ENCODE assay signal across 13 cellular contexts in genomic region chr12:77047341-77048202, GRCh38. TPM values are rescaled to one million over a fixed set of nuclear protein-coding genes. Genes with fewer than 3 reads are reported as not detected.
DNase-seq lines count a peak whose midpoint lies in the region; ATAC-seq and TF ChIP-seq lines count a peak whose summit lies in the region.
"Had no signal": no experiment of that assay in that cellular context is flagged by ENCODE, and none has a peak within 500 bp of the region (broad histone marks: within the 10 kb centered on the region; RNA-seq: fewer than 3 reads in every experiment).

No MANE protein-coding gene starts in this region.

- H3K4me2 ChIP-seq in SK-N-SH: no peak overlapping the region

- no peak for TF ChIP-seq POLR2A in gastrocnemius medialis (IDR thresholded peaks at IDR 0.05)

- DNase-seq in SK-N-SH (no peak), WTC11 (ENCODE audit: low spot score) (no peak), foreskin keratinocyte (no peak), left lung (no peak), HPDE6-E6E7 (ENCODE audit: extremely low spot score) (no peak), gastrocnemius medialis (no peak)
- no peak for DNase-seq in stimulated activated naive CD4-positive, alpha-beta T cell treated with Interleukin-2 at 50 U/mL for 16 hours (lab: John Stamatoyannopoulos, UW)
- DNase-seq: activated effector memory CD4-positive, alpha-beta T cell treated with anti-CD3 and anti-CD28 coated beads, Interleukin-2, amount 50 U/mL, for 16 hours; DMS153; NCI-H1048; RPMI8226; small intestine had no signal

- H3K9ac ChIP-seq in SK-N-SH: no peak overlapping the region

- no peaks in the 10 kb centered on the region for H4K20me1 ChIP-seq in SK-N-SH (ENCODE audit: insufficient read depth)

- H3K27ac ChIP-seq in SK-N-SH (ENCODE audit: low read depth in 2 of 2, low read length in 1 of 2) (peak overlapping the region in 1 of 2 experiments; percentile 28; a peak in 1 of 4 replicates), foreskin keratinocyte (no peak overlapping the region), left lung (no peak overlapping the region), gastrocnemius medialis (no peak overlapping the region)

- ATAC-seq in SK-N-SH treated with all-trans-retinoic acid at 6 μM for 48 hours: no peak; the same call in 1 of the 3 replicates
- 0 out of 2 replicates have a peak, but pooled peaks have one; percentile 24 for ATAC-seq in WTC11
- ATAC-seq in foreskin keratinocyte: peak; percentile 29
- ATAC-seq in left lung: no peak
- ATAC-seq in gastrocnemius medialis: no peak

- H3K4me3 ChIP-seq in SK-N-SH (ENCODE audit: low read depth in 2 of 2, low read length in 1 of 2) (no peak overlapping the region), left lung (no peak overlapping the region), gastrocnemius medialis (no peak overlapping the region)

- no peaks in the 10 kb centered on the region for H3K9me2 ChIP-seq in SK-N-SH

- 85% methylated on average over 6 of the region's 6 CpGs for WGBS in SK-N-SH (ENCODE audit: low lambda C conversion rate)

- no peaks in the 10 kb centered on the region for H3K4me1 Mint-ChIP-seq in WTC11

- CTCF ChIA-PET in SK-N-SH (lab: Yijun Ruan, JAX): interaction anchor here (0.6 to 4.8 kb wide), 8 partner anchors 9 to 414 kb away, joined by 3 to 20 read pairs (median 4); no protein-coding TSS in a partner anchor
- CTCF ChIA-PET in WTC11 (lab: Charles Lee): no interaction called here

- no peaks in the 10 kb centered on the region for H3K9me3 Mint-ChIP-seq in WTC11

- TF ChIP-seq RAD21 in SK-N-SH (IDR thresholded peaks at IDR 0.05; ENCODE audit: low read length): peak; percentile 33; the same call in 1 of the 2 replicates

- no peaks in the 10 kb centered on the region for H3K27me3 ChIP-seq in SK-N-SH (ENCODE audit: insufficient read depth)
- no peaks in the 10 kb centered on the region for H3K27me3 ChIP-seq in foreskin keratinocyte
- no peaks in the 10 kb centered on the region for H3K27me3 ChIP-seq in left lung
- H3K27me3 ChIP-seq in gastrocnemius medialis: no peaks in the 10 kb centered on the region

- H3F3A ChIP-seq in SK-N-SH (replicated peaks; ENCODE audit: insufficient read depth): peaks cover 14% of the 10 kb centered on the region

- no peak overlapping the region for H3K4me3 Mint-ChIP-seq in WTC11

- TF ChIP-seq CTCF in SK-N-SH (IDR thresholded peaks at IDR 0.05) (peak; percentile 29), WTC11 (IDR thresholded peaks at IDR 0.05) (no peak), foreskin keratinocyte (conservative IDR thresholded peaks at IDR 0.05) (peak; percentile 38), left lung (IDR thresholded peaks at IDR 0.05) (no peak), gastrocnemius medialis (IDR thresholded peaks at IDR 0.05 in 4 of 5, conservative IDR thresholded peaks at IDR 0.05 in 1 of 5) (no peak)

- peaks cover 52 to 94% of the 10 kb centered on the region in 2 experiments for H3K36me3 ChIP-seq in SK-N-SH (replicated peaks in 1 of 2; ENCODE audit: control insufficient read depth in 1 of 2, insufficient read depth in 2 of 2, low read length in 1 of 2)
- peaks cover 0 to 4% of the 10 kb centered on the region in 2 donors for H3K36me3 ChIP-seq in left lung
- H3K36me3 ChIP-seq in gastrocnemius medialis: no peaks in the 10 kb centered on the region

- peaks cover 66% of the 10 kb centered on the region for H3K36me3 Mint-ChIP-seq in WTC11

- H3K9me3 ChIP-seq in SK-N-SH: no peaks in the 10 kb centered on the region
- H3K9me3 ChIP-seq in left lung: no peaks in the 10 kb centered on the region
- H3K9me3 ChIP-seq in gastrocnemius medialis: no peaks in the 10 kb centered on the region

- TF ChIP-seq EP300 in SK-N-SH (IDR thresholded peaks at IDR 0.05; ENCODE audit: borderline replicate concordance in 1 of 2, low read depth in 1 of 2, low read length in 1 of 2): no peak

- no peak overlapping the region for H3K27ac Mint-ChIP-seq in WTC11

- POLR2A ChIA-PET in SK-N-SH (lab: Yijun Ruan, JAX) (no interaction called here), WTC11 (lab: Charles Lee) (interaction anchor here (0.7 kb wide), 1 partner anchor 25 kb away, joined by 3 read pairs; no protein-coding TSS in a partner anchor)

- peaks cover 86% of the 10 kb centered on the region for H3K79me2 ChIP-seq in SK-N-SH (ENCODE audit: insufficient read depth)

- H2AFZ ChIP-seq in SK-N-SH (ENCODE audit: low read depth): no peak overlapping the region

- peaks cover 0 to 28% of the 10 kb centered on the region in 2 experiments; a peak in 3 of 4 replicates for H3K4me1 ChIP-seq in SK-N-SH (ENCODE audit: control insufficient read depth in 1 of 2, insufficient read depth in 2 of 2, low read depth in 1 of 2, low read length in 1 of 2)
- no peaks in the 10 kb centered on the region for H3K4me1 ChIP-seq in foreskin keratinocyte
- H3K4me1 ChIP-seq in left lung: no peaks in the 10 kb centered on the region
- no peaks in the 10 kb centered on the region for H3K4me1 ChIP-seq in gastrocnemius medialis

- in situ Hi-C loops in gastrocnemius medialis (cut with MboI; ENCODE audit: low sequenced_read_pairs in 4 of 4): no loop called here

- intact Hi-C loops in left lung (cut with DNase I) (no loop called here), gastrocnemius medialis (cut with DNase I; ENCODE audit: low total_unique reads) (no loop called here)

- no peaks in the 10 kb centered on the region for H3K27me3 Mint-ChIP-seq in WTC11 (ENCODE audit: low read depth)

TF ChIP-seq in SK-N-SH, 30 proteins besides CTCF, POLR2A, EP300 and RAD21 (continues in another document):
- no peak for TF ChIP-seq ZBTB33 (IDR thresholded peaks at IDR 0.05; ENCODE audit: borderline replicate concordance, low read depth)
- TF ChIP-seq GABPA (IDR thresholded peaks at IDR 0.05; ENCODE audit: low read depth): no peak
- TF ChIP-seq TAF1 (IDR thresholded peaks at IDR 0.05; ENCODE audit: borderline replicate concordance, low read depth, low read length): no peak

TF ChIP-seq in SK-N-SH treated with all-trans-retinoic acid at 6 μM for 48 hours, 23 proteins besides CTCF, POLR2A, EP300 and RAD21 (continues in another document):
- no peak for TF ChIP-seq CSDC2 (CRISPR knock-in tag; IDR thresholded peaks at IDR 0.05)
- TF ChIP-seq ZNF8 (CRISPR knock-in tag; IDR thresholded peaks at IDR 0.05): no peak
- no peak for TF ChIP-seq BACH2 (CRISPR knock-in tag; IDR thresholded peaks at IDR 0.05; ENCODE audit: borderline replicate concordance)
- TF ChIP-seq, protein P1, sequence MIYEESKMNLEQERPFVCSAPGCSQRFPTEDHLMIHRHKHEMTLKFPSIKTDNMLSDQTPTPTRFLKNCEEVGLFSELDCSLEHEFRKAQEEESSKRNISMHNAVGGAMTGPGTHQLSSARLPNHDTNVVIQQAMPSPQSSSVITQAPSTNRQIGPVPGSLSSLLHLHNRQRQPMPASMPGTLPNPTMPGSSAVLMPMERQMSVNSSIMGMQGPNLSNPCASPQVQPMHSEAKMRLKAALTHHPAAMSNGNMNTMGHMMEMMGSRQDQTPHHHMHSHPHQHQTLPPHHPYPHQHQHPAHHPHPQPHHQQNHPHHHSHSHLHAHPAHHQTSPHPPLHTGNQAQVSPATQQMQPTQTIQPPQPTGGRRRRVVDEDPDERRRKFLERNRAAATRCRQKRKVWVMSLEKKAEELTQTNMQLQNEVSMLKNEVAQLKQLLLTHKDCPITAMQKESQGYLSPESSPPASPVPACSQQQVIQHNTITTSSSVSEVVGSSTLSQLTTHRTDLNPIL (CRISPR knock-in tag; IDR thresholded peaks at IDR 0.05; ENCODE audit: low read depth): no peak
- no peak for TF ChIP-seq OSR1 (CRISPR knock-in tag; IDR thresholded peaks at IDR 0.05)
- no peak for TF ChIP-seq ESRRG (CRISPR knock-in tag; IDR thresholded peaks at IDR 0.05)
- TF ChIP-seq ARNTL (CRISPR knock-in tag; IDR thresholded peaks at IDR 0.05; ENCODE audit: borderline replicate concordance, low read depth): no peak
- TF ChIP-seq ZNF70 (CRISPR knock-in tag; IDR thresholded peaks at IDR 0.05): no peak
- TF ChIP-seq ZFP3 (CRISPR knock-in tag; IDR thresholded peaks at IDR 0.05): no peak

TF ChIP-seq in WTC11, 78 proteins besides CTCF, POLR2A, EP300 and RAD21 (continues in another document):
- TF ChIP-seq, protein P2, sequence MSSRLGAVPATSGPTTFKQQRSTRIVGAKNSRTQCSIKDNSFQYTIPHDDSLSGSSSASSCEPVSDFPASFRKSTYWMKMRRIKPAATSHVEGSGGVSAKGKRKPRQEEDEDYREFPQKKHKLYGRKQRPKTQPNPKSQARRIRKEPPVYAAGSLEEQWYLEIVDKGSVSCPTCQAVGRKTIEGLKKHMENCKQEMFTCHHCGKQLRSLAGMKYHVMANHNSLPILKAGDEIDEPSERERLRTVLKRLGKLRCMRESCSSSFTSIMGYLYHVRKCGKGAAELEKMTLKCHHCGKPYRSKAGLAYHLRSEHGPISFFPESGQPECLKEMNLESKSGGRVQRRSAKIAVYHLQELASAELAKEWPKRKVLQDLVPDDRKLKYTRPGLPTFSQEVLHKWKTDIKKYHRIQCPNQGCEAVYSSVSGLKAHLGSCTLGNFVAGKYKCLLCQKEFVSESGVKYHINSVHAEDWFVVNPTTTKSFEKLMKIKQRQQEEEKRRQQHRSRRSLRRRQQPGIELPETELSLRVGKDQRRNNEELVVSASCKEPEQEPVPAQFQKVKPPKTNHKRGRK (CRISPR knock-in tag; IDR thresholded peaks at IDR 0.05; ENCODE audit: borderline replicate concordance): no peak
- no peak for TF ChIP-seq OVOL2 (CRISPR knock-in tag; IDR thresholded peaks at IDR 0.05; ENCODE audit: borderline replicate concordance)
- TF ChIP-seq NR2C2 (CRISPR knock-in tag; IDR thresholded peaks at IDR 0.05): no peak
- TF ChIP-seq ZNF317 (CRISPR knock-in tag; IDR thresholded peaks at IDR 0.05; ENCODE audit: borderline replicate concordance, low read depth): no peak
- no peak for TF ChIP-seq GTF2I (CRISPR knock-in tag; conservative IDR thresholded peaks at IDR 0.05)

RNA-seq across cellular contexts. Expression of gene E2F7, which starts 17.8 kb away (rescaled TPM):
- polyA plus RNA-seq in SK-N-SH (2012; rRNA removed): 8.8 and 9.2 TPM in 2 replicates
- 8.1 and 8.4 TPM in 2 replicates for polyA plus RNA-seq in SK-N-SH (2012; cell fraction: cytosol; rRNA removed)
- 14.7 and 20.5 TPM in 2 replicates for polyA plus RNA-seq in SK-N-SH (2012; cell fraction: nucleus; rRNA removed)
- total RNA-seq in WTC11 (2021): 19.8 to 28.4 TPM (median 22.3 TPM) in 3 replicates
- total RNA-seq in foreskin keratinocyte: 20.8 and 22.3 TPM in 2 replicates
- 4.2 and 5.0 TPM in 2 replicates for polyA plus RNA-seq in foreskin keratinocyte
- total RNA-seq in left lung: 1 to 10 TPM; 1.7 to 1.8 TPM
- not detected for total RNA-seq in gastrocnemius medialis

Comparison
In these comparisons a context has a peak if more than half of its experiments do, and no peak if none do; other contexts are left out.
1. CTCF ChIP-seq: peak in SK-N-SH (single experiment) and foreskin keratinocyte (single experiment); none in WTC11 (single experiment), left lung (0 of 2) and gastrocnemius medialis (0 of 5).
2. ATAC-seq: peak in WTC11 (single experiment) and foreskin keratinocyte (single experiment); none in SK-N-SH treated with all-trans-retinoic acid at 6 μM for 48 hours (single experiment), left lung (single experiment) and gastrocnemius medialis (0 of 2).
3. Of the 6 proteins assayed by ChIP-seq in both WTC11 and SK-N-SH: peak only in WTC11: none; only in SK-N-SH: CTCF; in both: none; in neither: 5.